Comparison of ENCODE assay signal across 17 cellular contexts in the genomic region with DNA sequence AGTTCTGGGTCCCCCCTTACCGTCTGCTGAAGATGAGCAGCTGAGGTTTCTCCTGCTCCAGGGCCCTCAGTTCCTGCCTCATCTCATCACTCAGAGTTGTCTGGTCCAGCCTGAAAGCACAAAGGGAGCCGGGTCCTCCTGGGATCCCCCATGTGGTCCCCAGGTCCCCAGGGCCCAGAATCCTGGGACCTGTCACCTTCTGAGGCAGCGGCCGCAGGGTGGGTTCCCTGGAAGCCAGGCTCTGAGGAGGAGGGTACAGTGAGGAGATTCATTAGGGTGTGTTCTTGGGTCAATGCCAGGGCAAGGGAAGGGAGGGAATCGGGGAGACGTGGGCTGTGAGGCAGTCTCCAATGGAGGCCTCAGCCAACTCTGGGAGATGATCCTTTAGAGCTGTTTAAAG. TPM values are rescaled to one million over a fixed set of nuclear protein-coding genes. Genes with fewer than 3 reads are reported as not detected.
A peak's percentile ranks its signal among the peaks of the same experiment; 100 is the strongest.
DNase-seq lines count a peak whose midpoint lies in the region; ATAC-seq, FAIRE-seq and TF ChIP-seq lines count a peak whose summit lies in the region.
"Had no signal": no experiment of that assay in that cellular context is flagged by ENCODE, and none has a peak within 500 bp of the region (broad histone marks: within the 10 kb centered on the region; RNA-seq: fewer than 3 reads in every experiment).

No MANE protein-coding gene starts in this region.

- 76% methylated on average over 5 of the region's 6 CpGs for WGBS in mammary epithelial cell (ENCODE audit: low coverage, missing lambda C conversion rate)

- H2AFZ ChIP-seq in osteoblast (ENCODE audit: low read length): no peak overlapping the region
- H2AFZ ChIP-seq in mammary epithelial cell (ENCODE audit: low read depth, low read length): no peak overlapping the region

- H3K79me2 ChIP-seq in osteoblast (ENCODE audit: insufficient read depth, low read length) (no peaks in the 10 kb centered on the region), mammary epithelial cell (ENCODE audit: insufficient read depth, low read length) (no peaks in the 10 kb centered on the region)

- no peak for DNase-seq in stimulated activated naive CD8-positive, alpha-beta T cell treated with anti-CD3 and anti-CD28 coated beads, Interleukin-15, Interleukin-2, amounts not matched to agents 100 U/mL and 50 U/mL, for 24 hours
- DNase-seq in central memory CD8-positive, alpha-beta T cell (ENCODE audit: low spot score in 2 of 2): no peak
- DNase-seq in osteoblast (ENCODE audit: insufficient read length, low spot score, missing footprints) (no peak), GM12891 (ENCODE audit: insufficient read length, low spot score) (no peak), mammary epithelial cell (no peak)
- DNase-seq in activated CD4-positive, alpha-beta memory T cell treated with anti-CD3 and anti-CD28 coated beads, Interleukin-2, amount 10 ng/mL, durations not matched to agents 7 days and 5 days: no peak
- DNase-seq: BE2C, DMS 273 treated with DMSO at 0.1 percent for 48 hours, Karpas-422, MM.1S, NCI-H1105 treated with DMSO at 0.1 percent for 48 hours, NCI-H187, NCI-H446, NCI-H774 had no signal

- BruUV-seq in mammary epithelial cell (replicated peaks; lab: Mats Ljungman, UMichigan): no TSS peak

- H3K4me3 ChIP-seq in osteoblast (ENCODE audit: insufficient read depth, low read length): no peak overlapping the region
- no peak overlapping the region for H3K4me3 ChIP-seq in mammary epithelial cell (replicated peaks in 1 of 3; ENCODE audit: insufficient read depth in 1 of 3, low read depth in 2 of 3, low read length in 3 of 3)

- H3K27me3 ChIP-seq in osteoblast (ENCODE audit: insufficient read depth, low read length) (no peaks in the 10 kb centered on the region), mammary epithelial cell (ENCODE audit: insufficient read depth, low read length) (no peaks in the 10 kb centered on the region)
- H3K27me3 ChIP-seq: BE2C had no signal

- peak overlapping the region; percentile 52 for H3K27ac Mint-ChIP-seq in stimulated activated naive CD8-positive, alpha-beta T cell treated with anti-CD3 and anti-CD28 coated beads, Interleukin-15, Interleukin-2, amounts not matched to agents 100 ng/mL and 50 ng/mL, for 24 hours
- peak overlapping the region; percentile 82 for H3K27ac Mint-ChIP-seq in central memory CD8-positive, alpha-beta T cell (ENCODE audit: low read depth)
- no peak overlapping the region for H3K27ac Mint-ChIP-seq in activated CD4-positive, alpha-beta memory T cell treated with anti-CD3 and anti-CD28 coated beads, Interleukin-2, amount 10 ng/mL, durations not matched to agents 7 days and 5 days

- TF ChIP-seq POLR2A in GM12891 (IDR thresholded peaks at IDR 0.05; ENCODE audit: low read depth, low read length): no peak

- dilution Hi-C loops in mammary epithelial cell (cut with HindIII; ENCODE audit: low sequenced_read_pairs): no loop called here

- H3K27ac ChIP-seq in osteoblast (ENCODE audit: low read depth, low read length) (peak overlapping the region; percentile 20), mammary epithelial cell (ENCODE audit: insufficient read depth, low read depth, low read length) (no peak overlapping the region)

- peaks cover 72% of the 10 kb centered on the region for H3K36me3 ChIP-seq in osteoblast (ENCODE audit: insufficient read depth, low read length)
- H3K36me3 ChIP-seq in mammary epithelial cell (ENCODE audit: insufficient read depth, low read length): peaks cover 4% of the 10 kb centered on the region
- H3K36me3 ChIP-seq: BE2C had no signal

- CTCF ChIA-PET in activated CD4-positive, alpha-beta memory T cell treated with anti-CD3 and anti-CD28 coated beads, Interleukin-2, amount 10 ng/mL, durations not matched to agents 7 days and 5 days (lab: Charles Lee): no interaction called here
- CTCF ChIA-PET in mammary epithelial cell (lab: Charles Lee; ENCODE audit: low non-redundant PET): no interaction called here

- ATAC-seq in stimulated activated naive CD8-positive, alpha-beta T cell treated with anti-CD3 and anti-CD28 coated beads, Interleukin-15, Interleukin-2, amounts not matched to agents 100 U/mL and 50 U/mL, for 24 hours: no peak
- ATAC-seq in central memory CD8-positive, alpha-beta T cell (replicated peaks; ENCODE audit: extremely low read depth, poor library complexity, severe bottlenecking): no peak
- ATAC-seq: HepG2, Right ventricle myocardium inferior had no signal

- H3K4me2 ChIP-seq in osteoblast (ENCODE audit: insufficient read depth, low read length) (no peak overlapping the region), mammary epithelial cell (ENCODE audit: insufficient read depth, low read depth, low read length) (no peak overlapping the region)

- FAIRE-seq in GM12891 (lab: Jason Lieb, UNC): no peak
- FAIRE-seq: HepG2 had no signal

- TF ChIP-seq CTCF in osteoblast (IDR thresholded peaks at IDR 0.05; ENCODE audit: extremely low read depth, low read depth, low read length): no peak
- TF ChIP-seq CTCF in mammary epithelial cell (conservative IDR thresholded peaks at IDR 0.05 in 1 of 2, IDR thresholded peaks at IDR 0.05 in 1 of 2; ENCODE audit: extremely low read depth in 1 of 2, insufficient read depth in 1 of 2, low read depth in 1 of 2, low read length in 2 of 2): no peak

- H3K36me3 Mint-ChIP-seq in stimulated activated naive CD8-positive, alpha-beta T cell treated with anti-CD3 and anti-CD28 coated beads, Interleukin-15, Interleukin-2, amounts not matched to agents 100 ng/mL and 50 ng/mL, for 24 hours (ENCODE audit: low read depth): peaks cover 38% of the 10 kb centered on the region
- H3K36me3 Mint-ChIP-seq in central memory CD8-positive, alpha-beta T cell (ENCODE audit: insufficient read depth): peaks cover 62% of the 10 kb centered on the region
- H3K36me3 Mint-ChIP-seq in activated CD4-positive, alpha-beta memory T cell treated with anti-CD3 and anti-CD28 coated beads, Interleukin-2, amount 10 ng/mL, durations not matched to agents 7 days and 5 days (ENCODE audit: low read depth): peaks cover 72% of the 10 kb centered on the region

- H3K9me3 ChIP-seq in osteoblast (ENCODE audit: low read depth, low read length) (no peaks in the 10 kb centered on the region), mammary epithelial cell (replicated peaks; ENCODE audit: insufficient read depth, low read length) (no peaks in the 10 kb centered on the region)
- H3K9me3 ChIP-seq: BE2C had no signal

- POLR2A ChIA-PET in activated CD4-positive, alpha-beta memory T cell treated with anti-CD3 and anti-CD28 coated beads, Interleukin-2, amount 10 ng/mL, durations not matched to agents 7 days and 5 days (lab: Charles Lee): no interaction called here

- no peak overlapping the region for H3K4me3 Mint-ChIP-seq in stimulated activated naive CD8-positive, alpha-beta T cell treated with anti-CD3 and anti-CD28 coated beads, Interleukin-15, Interleukin-2, amounts not matched to agents 100 ng/mL and 50 ng/mL, for 24 hours
- H3K4me3 Mint-ChIP-seq in central memory CD8-positive, alpha-beta T cell: no peak overlapping the region
- H3K4me3 Mint-ChIP-seq in activated CD4-positive, alpha-beta memory T cell treated with anti-CD3 and anti-CD28 coated beads, Interleukin-2, amount 10 ng/mL, durations not matched to agents 7 days and 5 days: no peak overlapping the region

- in situ Hi-C loops in mammary epithelial cell (cut with MboI; ENCODE audit: low sequenced_read_pairs in 2 of 2): no loop called here

- H3K4me1 ChIP-seq in osteoblast (ENCODE audit: insufficient read depth, low read length) (no peaks in the 10 kb centered on the region), mammary epithelial cell (ENCODE audit: insufficient read depth, low read length) (no peaks in the 10 kb centered on the region)
- H3K4me1 ChIP-seq: BE2C had no signal

- intact Hi-C loops in mammary epithelial cell (cut with micrococcal nuclease): no loop called here

- H3K9me3 Mint-ChIP-seq in stimulated activated naive CD8-positive, alpha-beta T cell treated with anti-CD3 and anti-CD28 coated beads, Interleukin-15, Interleukin-2, amounts not matched to agents 100 ng/mL and 50 ng/mL, for 24 hours: no peaks in the 10 kb centered on the region
- H3K9me3 Mint-ChIP-seq in central memory CD8-positive, alpha-beta T cell: no peaks in the 10 kb centered on the region
- H3K9me3 Mint-ChIP-seq in activated CD4-positive, alpha-beta memory T cell treated with anti-CD3 and anti-CD28 coated beads, Interleukin-2, amount 10 ng/mL, durations not matched to agents 7 days and 5 days: no peaks in the 10 kb centered on the region

- no peak overlapping the region for H3K9ac ChIP-seq in mammary epithelial cell (ENCODE audit: insufficient read depth, low read length)

- no peaks in the 10 kb centered on the region for H3K4me1 Mint-ChIP-seq in stimulated activated naive CD8-positive, alpha-beta T cell treated with anti-CD3 and anti-CD28 coated beads, Interleukin-15, Interleukin-2, amounts not matched to agents 100 ng/mL and 50 ng/mL, for 24 hours (ENCODE audit: low read depth)
- H3K4me1 Mint-ChIP-seq in central memory CD8-positive, alpha-beta T cell: no peaks in the 10 kb centered on the region
- H3K4me1 Mint-ChIP-seq in activated CD4-positive, alpha-beta memory T cell treated with anti-CD3 and anti-CD28 coated beads, Interleukin-2, amount 10 ng/mL, durations not matched to agents 7 days and 5 days: no peaks in the 10 kb centered on the region

- H4K20me1 ChIP-seq in osteoblast (ENCODE audit: insufficient read depth, low read length) (peaks cover 3% of the 10 kb centered on the region), mammary epithelial cell (ENCODE audit: insufficient read depth, low read length) (no peaks in the 10 kb centered on the region)

- no peaks in the 10 kb centered on the region for H3K27me3 Mint-ChIP-seq in stimulated activated naive CD8-positive, alpha-beta T cell treated with anti-CD3 and anti-CD28 coated beads, Interleukin-15, Interleukin-2, amounts not matched to agents 100 ng/mL and 50 ng/mL, for 24 hours
- no peaks in the 10 kb centered on the region for H3K27me3 Mint-ChIP-seq in central memory CD8-positive, alpha-beta T cell
- H3K27me3 Mint-ChIP-seq in activated CD4-positive, alpha-beta memory T cell treated with anti-CD3 and anti-CD28 coated beads, Interleukin-2, amount 10 ng/mL, durations not matched to agents 7 days and 5 days: no peaks in the 10 kb centered on the region

RNA-seq across cellular contexts. Expression of a gene that starts 47.5 kb away (rescaled TPM):
- total RNA-seq in osteoblast: 33.0 and 41.3 TPM in 2 replicates
- 100 to 1,000 TPM; 102 to 104 TPM for total RNA-seq in activated CD4-positive, alpha-beta memory T cell treated with anti-CD3 and anti-CD28 coated beads, Interleukin-2, amount 10 ng/mL, durations not matched to agents 7 days and 5 days
- polyA plus RNA-seq in GM12891 (2012; ENCODE audit: low read depth, missing spikeins): 12.9 TPM
- 10 to 100 TPM; 27.3 to 48.3 TPM for total RNA-seq in mammary epithelial cell
- polyA plus RNA-seq in mammary epithelial cell: 6.6 TPM
- 10.7 TPM for polyA minus RNA-seq in mammary epithelial cell

RNA-seq across cellular contexts. Expression of a gene that starts 50.5 kb away (rescaled TPM):
- total RNA-seq in osteoblast (10.6 and 10.9 TPM in 2 replicates), mammary epithelial cell (10 to 100 TPM in 1 of 2 donors, 1 to 10 TPM in 1; 9.7 to 17.5 TPM)
- 10 to 100 TPM; 28.7 to 29.0 TPM for total RNA-seq in activated CD4-positive, alpha-beta memory T cell treated with anti-CD3 and anti-CD28 coated beads, Interleukin-2, amount 10 ng/mL, durations not matched to agents 7 days and 5 days
- 12.9 TPM for polyA plus RNA-seq in GM12891 (2012; ENCODE audit: low read depth, missing spikeins)
- 9.4 TPM for polyA plus RNA-seq in mammary epithelial cell
- polyA minus RNA-seq in mammary epithelial cell: 2.4 TPM

RNA-seq across cellular contexts. Expression of a gene that starts 50.9 kb away (rescaled TPM):
- total RNA-seq in osteoblast (29.8 and 31.5 TPM in 2 replicates), mammary epithelial cell (10 to 100 TPM; 25.8 to 64.5 TPM)
- total RNA-seq in activated CD4-positive, alpha-beta memory T cell treated with anti-CD3 and anti-CD28 coated beads, Interleukin-2, amount 10 ng/mL, durations not matched to agents 7 days and 5 days: 10 to 100 TPM; 76.6 to 76.8 TPM
- 48.9 TPM for polyA plus RNA-seq in GM12891 (2012; ENCODE audit: low read depth, missing spikeins)
- polyA plus RNA-seq in mammary epithelial cell: 49.1 TPM
- 21.6 TPM for polyA minus RNA-seq in mammary epithelial cell
